ENCODE assay signal across 8 cellular contexts in genomic region chr14:21846227-21846885, GRCh38.
DNase-seq lines count a peak whose midpoint lies in the region; ATAC-seq and TF ChIP-seq lines count a peak whose summit lies in the region.

No MANE protein-coding gene starts in this region.

- peaks cover 20% of the 10 kb centered on the region for H3K36me3 Mint-ChIP-seq in activated T-helper 17 cell treated with anti-CD3 and anti-CD28 coated beads, Interleukin-2, amount 50 U/mL, for 72 hours (ENCODE audit: low read depth)

- WGBS in ovary, 3 donors = 29 to 32% (median 32%) methylated on average over 13 of the region's 13 CpGs

- TF ChIP-seq POLR2A in Peyer's patch (IDR thresholded peaks at IDR 0.05) = no peak
- TF ChIP-seq POLR2A in ovary (IDR thresholded peaks at IDR 0.05) = no peak

- no peaks in the 10 kb centered on the region for H3K9me3 Mint-ChIP-seq in activated T-helper 17 cell treated with anti-CD3 and anti-CD28 coated beads, Interleukin-2, amount 50 U/mL, for 72 hours

- DNase-seq in Ammon's horn (ENCODE audit: low spot score) (peak; percentile 10), GM20000 (ENCODE audit: low spot score) (peak; percentile 22), Peyer's patch (peak in 2 of 3 donors; percentile 25 to 73), kidney epithelial cell (ENCODE audit: low read depth) (no peak), ovary (no peak)
- DNase-seq in stimulated activated CD8-positive, alpha-beta memory T cell treated with anti-CD3 and anti-CD28 coated beads, Interleukin-15, amount 100 ng/mL, for 1 hour (ENCODE audit: low read depth) = peak; percentile 46

- H3K9me3 ChIP-seq in Peyer's patch = no peaks in the 10 kb centered on the region
- no peaks in the 10 kb centered on the region for H3K9me3 ChIP-seq in ovary

- H3K4me1 Mint-ChIP-seq in activated T-helper 17 cell treated with anti-CD3 and anti-CD28 coated beads, Interleukin-2, amount 50 U/mL, for 72 hours = no peaks in the 10 kb centered on the region

- no peak overlapping the region for H3K4me3 ChIP-seq in Peyer's patch
- H3K4me3 ChIP-seq in kidney epithelial cell (ENCODE audit: low read depth, low read length) = no peak overlapping the region
- H3K4me3 ChIP-seq in ovary = no peak overlapping the region

- H3K27ac Mint-ChIP-seq in activated T-helper 17 cell treated with anti-CD3 and anti-CD28 coated beads, Interleukin-2, amount 50 U/mL, for 72 hours = peak overlapping the region; percentile 40

- H3K27ac ChIP-seq in Peyer's patch (no peak overlapping the region), ovary (no peak overlapping the region)

- H3K27me3 ChIP-seq in Peyer's patch (no peaks in the 10 kb centered on the region), kidney epithelial cell (ENCODE audit: control insufficient read depth, insufficient read depth, low read length) (no peaks in the 10 kb centered on the region), ovary (no peaks in the 10 kb centered on the region)

- H3K36me3 ChIP-seq in Peyer's patch (no peaks in the 10 kb centered on the region), kidney epithelial cell (ENCODE audit: control insufficient read depth, insufficient read depth, low read length) (no peaks in the 10 kb centered on the region), ovary (no peaks in the 10 kb centered on the region)

- peak; percentile 83 for ATAC-seq in activated T-helper 17 cell treated with anti-CD3 and anti-CD28 coated beads, Interleukin-2, amount 50 U/mL, for 72 hours (replicated peaks)
- ATAC-seq in HG02938 (IDR thresholded peaks at IDR 0.05; ENCODE audit: unreplicated experiment) = no peak

- intact Hi-C loops in ovary (cut with DNase I) = no loop called here

- TF ChIP-seq CTCF in GM20000 (IDR thresholded peaks at IDR 0.05; ENCODE audit: extremely low read depth, missing control alignments) = peak; percentile 67
- TF ChIP-seq CTCF in Peyer's patch (IDR thresholded peaks at IDR 0.05) = peak in 5 of 6 experiments; percentile 20 to 43 (median 24)
- TF ChIP-seq CTCF in kidney epithelial cell (IDR thresholded peaks at IDR 0.05; ENCODE audit: insufficient read depth, low read length, poor library complexity, severe bottlenecking) = peak; percentile 67
- no peak for TF ChIP-seq CTCF in ovary (IDR thresholded peaks at IDR 0.05)

- H3K4me1 ChIP-seq in Peyer's patch (no peaks in the 10 kb centered on the region), ovary (ENCODE audit: insufficient read depth) (no peaks in the 10 kb centered on the region)

- H3K4me3 Mint-ChIP-seq in activated T-helper 17 cell treated with anti-CD3 and anti-CD28 coated beads, Interleukin-2, amount 50 U/mL, for 72 hours = peak overlapping the region; percentile 74

- no peak for TF ChIP-seq EP300 in ovary (IDR thresholded peaks at IDR 0.05)

- H3K27me3 Mint-ChIP-seq in activated T-helper 17 cell treated with anti-CD3 and anti-CD28 coated beads, Interleukin-2, amount 50 U/mL, for 72 hours = peaks cover 3% of the 10 kb centered on the region

Comparison
In these comparisons a context has a peak if more than half of its experiments do, and no peak if none do; other contexts are left out.
1. DNase-seq: peak in Ammon's horn (single experiment), GM20000 (single experiment), Peyer's patch (2 of 3) and stimulated activated CD8-positive, alpha-beta memory T cell treated with anti-CD3 and anti-CD28 coated beads, Interleukin-15, amount 100 ng/mL, for 1 hour (single experiment); none in kidney epithelial cell (single experiment) and ovary (0 of 5).
2. CTCF ChIP-seq: peak in GM20000 (single experiment), Peyer's patch (5 of 6) and kidney epithelial cell (single experiment); none in ovary (0 of 3).